14 cellular contexts compared by ENCODE assay signal in the genomic region with DNA sequence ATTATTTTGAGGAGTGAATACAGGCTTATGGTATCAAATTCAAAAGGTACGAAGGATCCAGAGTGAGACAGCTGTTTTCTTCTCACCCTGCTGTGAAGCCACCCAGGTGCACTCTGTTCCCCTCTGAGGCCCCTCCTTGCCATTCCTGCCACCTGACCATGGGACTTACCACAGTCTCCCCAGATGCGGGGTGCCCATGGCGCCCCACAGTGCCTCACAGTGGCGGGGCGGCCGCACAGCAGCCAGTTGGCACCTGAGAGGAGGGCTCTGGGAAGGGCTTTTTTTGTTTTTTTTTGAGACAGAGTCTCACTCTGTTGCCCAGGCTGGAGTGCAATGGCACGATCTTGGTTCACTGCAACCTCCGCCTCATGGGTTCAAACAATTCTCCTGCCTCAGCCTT.
DNase-seq lines count a peak whose midpoint lies in the region; ATAC-seq, FAIRE-seq and TF ChIP-seq lines count a peak whose summit lies in the region.
"Had no signal": no experiment of that assay in that cellular context is flagged by ENCODE, and none has a peak within 500 bp of the region (broad histone marks: within the 10 kb centered on the region; RNA-seq: fewer than 3 reads in every experiment).

No MANE protein-coding gene starts in this region.

- no peak for FAIRE-seq in GM12878 (lab: Jason Lieb, UNC)
- no peak for FAIRE-seq in RCC 7860 (lab: Jason Lieb, UNC)

- H3K79me2 ChIP-seq in DND-41 (ENCODE audit: insufficient read depth, low read length): no peaks in the 10 kb centered on the region
- H3K79me2 ChIP-seq in GM12878 (ENCODE audit: control insufficient read depth, insufficient read depth, low read length): no peaks in the 10 kb centered on the region

- TF ChIP-seq CTCF in DND-41 (IDR thresholded peaks at IDR 0.05; ENCODE audit: borderline replicate concordance, extremely low read depth, low read length, poor library complexity, severe bottlenecking) (peak; percentile 48), GM12878 (IDR thresholded peaks at IDR 0.05 in 2 of 3, conservative IDR thresholded peaks at IDR 0.05 in 1 of 3; ENCODE audit: control insufficient read depth in 2 of 3, extremely low read depth in 1 of 3, insufficient read depth in 1 of 3, low read depth in 3 of 3, low read length in 3 of 3) (peak; percentile 31 to 54 (median 42)), vagina (IDR thresholded peaks at IDR 0.05) (no peak), upper lobe of left lung (IDR thresholded peaks at IDR 0.05) (no peak)

- intact Hi-C loops in GM12878 (cut with micrococcal nuclease; ENCODE audit: unreplicated experiment): loop anchor here (2.0 kb wide), 1 partner anchor 53 kb away; no protein-coding TSS in a partner anchor
- intact Hi-C loops in vagina (cut with DNase I): no loop called here

- H3K9ac ChIP-seq in DND-41 (ENCODE audit: low read depth, low read length) (no peak overlapping the region), GM12878 (ENCODE audit: control insufficient read depth, insufficient read depth, low read length) (no peak overlapping the region)

- H3K4me3 ChIP-seq in DND-41 (ENCODE audit: low read depth in 1 of 2, low read length in 2 of 2) (no peak overlapping the region), GM12878 (no peak overlapping the region), vagina (no peak overlapping the region), upper lobe of left lung (no peak overlapping the region)
- H3K4me3 ChIP-seq: left ventricle myocardium inferior, thoracic aorta had no signal

- CTCF ChIA-PET in GM12878 (lab: Yijun Ruan, JAX): interaction anchor here (0.7 to 4.7 kb wide), 14 partner anchors 10 to 211 kb away, joined by 3 to 65 read pairs (median 4); no protein-coding TSS in a partner anchor

- RAD21 ChIA-PET in GM12878 (lab: Charles Lee; ENCODE audit: unreplicated experiment): interaction anchor here (1.7 to 4.5 kb wide), 4 partner anchors 22 to 54 kb away, joined by 6 to 23 read pairs (median 11); no protein-coding TSS in a partner anchor

- BruUV-seq in GM12878 (replicated peaks; lab: Mats Ljungman, UMichigan): no TSS peak

- no peaks in the 10 kb centered on the region for H3K27me3 ChIP-seq in DND-41 (ENCODE audit: insufficient read depth, low read length, poor library complexity)
- H3K27me3 ChIP-seq in GM12878 (replicated peaks in 1 of 2; ENCODE audit: control insufficient read depth in 2 of 2, insufficient read depth in 2 of 2, low read length in 1 of 2): no peaks in the 10 kb centered on the region; a peak in 1 of 4 replicates
- no peaks in the 10 kb centered on the region for H3K27me3 ChIP-seq in vagina
- H3K27me3 ChIP-seq in upper lobe of left lung: no peaks in the 10 kb centered on the region

- no peaks in the 10 kb centered on the region for H3K9me3 ChIP-seq in DND-41 (ENCODE audit: insufficient read depth, low read length, severe bottlenecking)
- no peaks in the 10 kb centered on the region for H3K9me3 ChIP-seq in GM12878 (replicated peaks; ENCODE audit: control insufficient read depth, insufficient read depth, low read length)
- H3K9me3 ChIP-seq in vagina: no peaks in the 10 kb centered on the region
- H3K9me3 ChIP-seq in upper lobe of left lung: no peaks in the 10 kb centered on the region
- H3K9me3 ChIP-seq: left ventricle myocardium inferior, thoracic aorta had no signal

- TF ChIP-seq EP300 in Ishikawa (IDR thresholded peaks at IDR 0.05; ENCODE audit: borderline replicate concordance): no peak
- TF ChIP-seq EP300 in GM12878 (IDR thresholded peaks at IDR 0.05; ENCODE audit: borderline replicate concordance in 1 of 2, control insufficient read depth in 1 of 2, low read depth in 2 of 2, low read length in 2 of 2): no peak
- TF ChIP-seq EP300 in upper lobe of left lung (IDR thresholded peaks at IDR 0.05): no peak

- H3K36me3 ChIP-seq in DND-41 (ENCODE audit: insufficient read depth, low read length) (peaks cover 3% of the 10 kb centered on the region; the same call in 1 of the 2 replicates), GM12878 (ENCODE audit: control insufficient read depth in 2 of 2, insufficient read depth in 2 of 2, low read length in 1 of 2) (no peaks in the 10 kb centered on the region), vagina (no peaks in the 10 kb centered on the region), upper lobe of left lung (no peaks in the 10 kb centered on the region)
- H3K36me3 ChIP-seq: brain microvascular endothelial cell, thoracic aorta had no signal

- TF ChIP-seq POLR2A in GM12878 (IDR thresholded peaks at IDR 0.05; ENCODE audit: low read depth, low read length): no peak
- no peak for TF ChIP-seq POLR2A in vagina (IDR thresholded peaks at IDR 0.05)
- no peak for TF ChIP-seq POLR2A in upper lobe of left lung (IDR thresholded peaks at IDR 0.05)

- TF ChIP-seq RAD21 in Ishikawa (IDR thresholded peaks at IDR 0.05; ENCODE audit: low read depth) (peak; percentile 3; the same call in 1 of the 2 replicates), GM12878 (IDR thresholded peaks at IDR 0.05; ENCODE audit: insufficient read depth, low read depth, low read length) (peak; percentile 65)

- DNase-seq in 8988T (peak; percentile 43), DND-41 (peak; percentile 22), GM12878 (ENCODE audit: low read depth, low spot score) (no peak), vagina (ENCODE audit: extremely low spot score in 2 of 2) (no peak), RCC 7860 (ENCODE audit: low spot score) (no peak), upper lobe of left lung (no peak), HCEC 1CT (no peak)
- DNase-seq: brain microvascular endothelial cell; left ventricle myocardium inferior; naive thymus-derived CD8-positive, alpha-beta T cell; NCI-H1694 treated with DMSO at 0.1 percent for 48 hours; NCI-H748 treated with DMSO at 0.1 percent for 48 hours had no signal

- in situ Hi-C loops in GM12878 (cut with MboI): no loop called here

- H4K20me1 ChIP-seq in DND-41 (ENCODE audit: insufficient read depth, low read length) (peaks cover 2% of the 10 kb centered on the region; the same call in 1 of the 2 replicates), GM12878 (ENCODE audit: control insufficient read depth, insufficient read depth) (no peaks in the 10 kb centered on the region; the same call in 1 of the 2 replicates)

- WGBS in GM12878 (ENCODE audit: insufficient coverage, insufficient replicate concordance, low lambda C conversion rate, missing lambda C conversion rate): 20% methylated on average over 8 of the region's 8 CpGs
- WGBS in upper lobe of left lung, 2 donors: 73 to 78% methylated on average over 8 of the region's 8 CpGs

- no peak overlapping the region for H2AFZ ChIP-seq in DND-41 (ENCODE audit: low read depth, low read length)
- H2AFZ ChIP-seq in GM12878 (ENCODE audit: control insufficient read depth, low read depth, low read length): no peak overlapping the region

- no peak for ATAC-seq in DND-41 (ENCODE audit: insufficient read depth, low read depth)
- ATAC-seq in GM12878: peak; percentile 75
- no peak for ATAC-seq in upper lobe of left lung (ENCODE audit: low FRiP score in 2 of 2)
- ATAC-seq: naive thymus-derived CD8-positive, alpha-beta T cell had no signal

- SMC1A ChIA-PET in GM12878 (lab: Charles Lee; ENCODE audit: uncharacterized antibody, unreplicated experiment): interaction anchor here (0.8 to 2.7 kb wide), 6 partner anchors 19 to 53 kb away, joined by 3 to 15 read pairs (median 5); no protein-coding TSS in a partner anchor

- H3K4me1 ChIP-seq in DND-41 (ENCODE audit: insufficient read depth, low read length) (no peaks in the 10 kb centered on the region), GM12878 (ENCODE audit: control insufficient read depth, insufficient read depth, low read length) (no peaks in the 10 kb centered on the region), vagina (no peaks in the 10 kb centered on the region), upper lobe of left lung (no peaks in the 10 kb centered on the region)
- H3K4me1 ChIP-seq: left ventricle myocardium inferior had no signal

- POLR2A ChIA-PET in GM12878 (lab: Charles Lee): interaction anchor here (0.7 kb wide), 1 partner anchor 13 kb away, joined by 3 read pairs; no protein-coding TSS in a partner anchor

- H3K4me2 ChIP-seq in DND-41 (ENCODE audit: insufficient read depth, low read length) (no peak overlapping the region), GM12878 (ENCODE audit: control insufficient read depth, insufficient read depth) (no peak overlapping the region)

- no peak overlapping the region for H3K27ac ChIP-seq in DND-41 (ENCODE audit: low read length)
- no peak overlapping the region for H3K27ac ChIP-seq in GM12878 (ENCODE audit: control insufficient read depth, insufficient read depth)
- H3K27ac ChIP-seq in vagina: no peak overlapping the region
- H3K27ac ChIP-seq in upper lobe of left lung: no peak overlapping the region
- H3K27ac ChIP-seq: brain microvascular endothelial cell, left ventricle myocardium inferior, thoracic aorta had no signal

TF ChIP-seq in Ishikawa, 13 proteins besides CTCF, POLR2A, EP300 and RAD21 (continues in another document):
- no peak for TF ChIP-seq FOXM1 (IDR thresholded peaks at IDR 0.05; ENCODE audit: borderline replicate concordance, low read depth)
- no peak for TF ChIP-seq CREB1 (IDR thresholded peaks at IDR 0.05; ENCODE audit: low read depth)
- no peak for TF ChIP-seq ZBTB7A (IDR thresholded peaks at IDR 0.05; ENCODE audit: low read depth)
- TF ChIP-seq EGR1 (IDR thresholded peaks at IDR 0.05): no peak
- no peak for TF ChIP-seq YY1 (IDR thresholded peaks at IDR 0.05; ENCODE audit: low read depth)

TF ChIP-seq in GM12878, 131 proteins besides CTCF, POLR2A, EP300 and RAD21 (continues in another document):
- no peak for TF ChIP-seq MYB (IDR thresholded peaks at IDR 0.05; ENCODE audit: borderline replicate concordance, low read depth, low read length)
- no peak for TF ChIP-seq POLR2AphosphoS5 (IDR thresholded peaks at IDR 0.05; ENCODE audit: low read length)
- TF ChIP-seq CHD4 (IDR thresholded peaks at IDR 0.05): no peak
- TF ChIP-seq, protein P1, sequence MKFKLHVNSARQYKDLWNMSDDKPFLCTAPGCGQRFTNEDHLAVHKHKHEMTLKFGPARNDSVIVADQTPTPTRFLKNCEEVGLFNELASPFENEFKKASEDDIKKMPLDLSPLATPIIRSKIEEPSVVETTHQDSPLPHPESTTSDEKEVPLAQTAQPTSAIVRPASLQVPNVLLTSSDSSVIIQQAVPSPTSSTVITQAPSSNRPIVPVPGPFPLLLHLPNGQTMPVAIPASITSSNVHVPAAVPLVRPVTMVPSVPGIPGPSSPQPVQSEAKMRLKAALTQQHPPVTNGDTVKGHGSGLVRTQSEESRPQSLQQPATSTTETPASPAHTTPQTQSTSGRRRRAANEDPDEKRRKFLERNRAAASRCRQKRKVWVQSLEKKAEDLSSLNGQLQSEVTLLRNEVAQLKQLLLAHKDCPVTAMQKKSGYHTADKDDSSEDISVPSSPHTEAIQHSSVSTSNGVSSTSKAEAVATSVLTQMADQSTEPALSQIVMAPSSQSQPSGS (IDR thresholded peaks at IDR 0.05; ENCODE audit: low read length): no peak
- TF ChIP-seq MAX (IDR thresholded peaks at IDR 0.05; ENCODE audit: low read depth, low read length): no peak
- peak; percentile 20; the same call in 1 of the 2 replicates for TF ChIP-seq RUNX3 (IDR thresholded peaks at IDR 0.05; ENCODE audit: low read length)

Comparison
In these comparisons a context has a peak if more than half of its experiments do, and no peak if none do; other contexts are left out.
1. DNase-seq: peak in 8988T (single experiment) and DND-41 (single experiment); none in GM12878 (single experiment), vagina (0 of 2), RCC 7860 (single experiment), upper lobe of left lung (0 of 2) and HCEC 1CT (single experiment).
2. CTCF ChIP-seq: peak in DND-41 (single experiment) and GM12878 (3 of 3); none in vagina (0 of 3) and upper lobe of left lung (0 of 6).